Comparison of ENCODE assay signal across 22 cellular contexts in genomic region chr10:72265508-72265907, GRCh38. TPM values are rescaled to one million over a fixed set of nuclear protein-coding genes. Genes with fewer than 3 reads are reported as not detected.
A peak's percentile ranks its signal among the peaks of the same experiment; 100 is the strongest.
DNase-seq lines count a peak whose midpoint lies in the region; TF ChIP-seq lines count a peak whose summit lies in the region.
"Had no signal": no experiment of that assay in that cellular context is flagged by ENCODE, and none has a peak within 500 bp of the region (broad histone marks: within the 10 kb centered on the region; RNA-seq: fewer than 3 reads in every experiment).

No MANE protein-coding gene starts in this region.

- H3K36me3 ChIP-seq in cardiac muscle cell, result no peaks in the 10 kb centered on the region
- H3K36me3 ChIP-seq in SK-N-MC (ENCODE audit: insufficient read depth, low read length), result no peaks in the 10 kb centered on the region
- no peaks in the 10 kb centered on the region for H3K36me3 ChIP-seq in mesendoderm (ENCODE audit: control insufficient read depth, insufficient read depth, low read length)
- no peaks in the 10 kb centered on the region for H3K36me3 ChIP-seq in suprapubic skin
- H3K36me3 ChIP-seq: lower lobe of right lung, right lobe of liver, vagina had no signal

- no peak overlapping the region for H3K4me3 ChIP-seq in cardiac muscle cell
- H3K4me3 ChIP-seq in SK-N-MC, result no peak overlapping the region
- no peak overlapping the region for H3K4me3 ChIP-seq in mesendoderm (ENCODE audit: low read length)
- H3K4me3 ChIP-seq in suprapubic skin, result no peak overlapping the region
- H3K4me3 ChIP-seq: dorsolateral prefrontal cortex, lower lobe of right lung, right lobe of liver, vagina had no signal

- no peak overlapping the region for H3K9ac ChIP-seq in SK-N-MC (ENCODE audit: insufficient read length)
- H3K9ac ChIP-seq in mesendoderm (ENCODE audit: low read length), result peak overlapping the region; percentile 36

- no peak for TF ChIP-seq POLR2A in suprapubic skin (IDR thresholded peaks at IDR 0.05)

- DNase-seq in cardiac muscle cell (ENCODE audit: low read depth in 1 of 2, low spot score in 1 of 2) (peak in 1 of 2 donors; percentile 60), cardiac septum (ENCODE audit: low spot score) (no peak), SK-N-MC (ENCODE audit: low read depth, low spot score) (no peak), mesendoderm (peak; percentile 65), cortex of kidney (lab: John Stamatoyannopoulos, UW) (no peak), suprapubic skin (ENCODE audit: low spot score in 2 of 2) (no peak), GM13977 (ENCODE audit: low spot score) (no peak), UCSD-AML1 (lab: John Stamatoyannopoulos, UW; ENCODE audit: unreplicated experiment) (no peak)
- DNase-seq: activated CD8-positive, alpha-beta memory T cell treated with anti-CD3 and anti-CD28 coated beads, Interleukin-2, amount 50 U/mL, for 48 hours; activated effector memory CD4-positive, alpha-beta T cell treated with Interleukin-2 at 50 U/mL for 16 hours; dorsolateral prefrontal cortex; H7; hypothalamus; lower lobe of right lung; NCI-H1105 treated with DMSO at 0.1 percent for 48 hours; NCI-H524 treated with DMSO at 0.1 percent for 48 hours; right lobe of liver; SHP77; stimulated activated CD4-positive, alpha-beta T cell treated with anti-CD3 and anti-CD28 coated beads, Interleukin-15, amount 100 ng/mL, for 24 hours; T-helper 1 cell had no signal

- H3K27ac ChIP-seq in cardiac muscle cell, result peak overlapping the region; percentile 87
- peak overlapping the region; percentile 68 for H3K27ac ChIP-seq in SK-N-MC
- H3K27ac ChIP-seq in mesendoderm (ENCODE audit: low read depth, low read length), result peak overlapping the region; percentile 23
- H3K27ac ChIP-seq in suprapubic skin, result no peak overlapping the region
- H3K27ac ChIP-seq: lower lobe of right lung, right lobe of liver, VCaP had no signal

- no peak overlapping the region for H3K4me2 ChIP-seq in mesendoderm (ENCODE audit: low read length)

- H3K27me3 ChIP-seq in cardiac muscle cell (no peaks in the 10 kb centered on the region), mesendoderm (ENCODE audit: insufficient read depth, low read length, poor library complexity) (no peaks in the 10 kb centered on the region), suprapubic skin (no peaks in the 10 kb centered on the region)
- H3K27me3 ChIP-seq: dorsolateral prefrontal cortex, right lobe of liver, vagina had no signal

- no peak overlapping the region for H2BK120ac ChIP-seq in mesendoderm (ENCODE audit: low read depth, low read length)

- TF ChIP-seq EP300 in suprapubic skin (IDR thresholded peaks at IDR 0.05), result no peak

- H3K23ac ChIP-seq in mesendoderm (ENCODE audit: low read length), result no peak overlapping the region

- H2BK5ac ChIP-seq in mesendoderm (ENCODE audit: low read length), result peak overlapping the region; percentile 45

- no peaks in the 10 kb centered on the region for H3K79me2 ChIP-seq in mesendoderm (ENCODE audit: control insufficient read depth, insufficient read depth, low read length)

- H3K4ac ChIP-seq in mesendoderm (ENCODE audit: low read depth, low read length), result no peak overlapping the region

- H3K4me1 ChIP-seq in cardiac muscle cell (ENCODE audit: low read depth) (peaks cover 43% of the 10 kb centered on the region), mesendoderm (ENCODE audit: control insufficient read depth, low read depth, low read length) (peaks cover 6% of the 10 kb centered on the region), suprapubic skin (peaks cover 40% of the 10 kb centered on the region)

- H3K56ac ChIP-seq in mesendoderm (ENCODE audit: low read length), result peak overlapping the region; percentile 69

- H2AK5ac ChIP-seq in mesendoderm (ENCODE audit: low read length), result peak overlapping the region; percentile 73

- TF ChIP-seq CTCF in cardiac muscle cell (IDR thresholded peaks at IDR 0.05; ENCODE audit: low read depth, low read length) (no peak), suprapubic skin (IDR thresholded peaks at IDR 0.05) (no peak), GM13977 (IDR thresholded peaks at IDR 0.05; ENCODE audit: extremely low read depth, insufficient read depth, missing control alignments) (no peak)

- H4K8ac ChIP-seq in mesendoderm (ENCODE audit: low read depth, low read length), result no peak overlapping the region

- intact Hi-C loops in cardiac septum (cut with DNase I), result no loop called here

- peak overlapping the region; percentile 9 for H2BK15ac ChIP-seq in mesendoderm (replicated peaks; ENCODE audit: low read depth)

- H3K18ac ChIP-seq in mesendoderm (ENCODE audit: low read length), result peak overlapping the region; percentile 9

- H4K5ac ChIP-seq in mesendoderm (ENCODE audit: low read length), result peak overlapping the region; percentile 33

- no CpG with 5 or more reads among the region's 6 CpGs for WGBS in mesendoderm (ENCODE audit: extremely low coverage, insufficient coverage, low lambda C conversion rate)
- 87% methylated on average over 6 of the region's 6 CpGs for WGBS in suprapubic skin

- in situ Hi-C loops in GM13977 (cut with MboI; ENCODE audit: low pct_unique_long_range_greater_than_20kb, low sequenced_read_pairs, unreplicated experiment), result no loop called here

- H3K79me1 ChIP-seq in mesendoderm (ENCODE audit: low read length), result no peaks in the 10 kb centered on the region

- H3K9me3 ChIP-seq in cardiac muscle cell (ENCODE audit: low read depth), result no peaks in the 10 kb centered on the region
- no peaks in the 10 kb centered on the region for H3K9me3 ChIP-seq in SK-N-MC (ENCODE audit: low read depth, low read length)
- no peaks in the 10 kb centered on the region for H3K9me3 ChIP-seq in suprapubic skin
- H3K9me3 ChIP-seq: lower lobe of right lung, right lobe of liver, vagina had no signal

RNA-seq across cellular contexts. Expression of gene DDIT4, which starts 8.2 kb away (rescaled TPM):
- total RNA-seq in cardiac muscle cell (213 and 227 TPM in 2 replicates), cardiac septum (22.6 TPM), suprapubic skin (100 to 1,000 TPM; 170 to 246 (median 225) TPM)
- polyA plus RNA-seq in cardiac muscle cell, result 210 and 276 TPM in 2 replicates
- polyA plus RNA-seq in mesendoderm (2013, experiment 1 of 2), result 13.6 TPM
- 13.8 TPM for polyA plus RNA-seq in mesendoderm (2013, experiment 2 of 2)

RNA-seq across cellular contexts. Expression of gene ASCC1, which starts 49.4 kb away (rescaled TPM):
- 41.3 and 47.9 TPM in 2 replicates for total RNA-seq in cardiac muscle cell
- polyA plus RNA-seq in cardiac muscle cell, result 58.4 and 61.0 TPM in 2 replicates
- total RNA-seq in cardiac septum, result 21.2 TPM
- 31.3 TPM for polyA plus RNA-seq in mesendoderm (2013, experiment 1 of 2)
- 32.2 TPM for polyA plus RNA-seq in mesendoderm (2013, experiment 2 of 2)
- 10 to 100 TPM; 20.2 to 31.7 (median 21.2) TPM for total RNA-seq in suprapubic skin

RNA-seq across cellular contexts. Expression of gene ANAPC16, which starts 49.7 kb away (rescaled TPM):
- total RNA-seq in cardiac muscle cell (92.2 and 103 TPM in 2 replicates), cardiac septum (171 TPM), suprapubic skin (10 to 100 TPM; 57.0 to 83.2 (median 69.3) TPM)
- 242 and 283 TPM in 2 replicates for polyA plus RNA-seq in cardiac muscle cell
- polyA plus RNA-seq in mesendoderm (2013, experiment 1 of 2), result 46.8 TPM
- 43.6 TPM for polyA plus RNA-seq in mesendoderm (2013, experiment 2 of 2)
